ENCODE assay signal across 25 cellular contexts in the genomic region with DNA sequence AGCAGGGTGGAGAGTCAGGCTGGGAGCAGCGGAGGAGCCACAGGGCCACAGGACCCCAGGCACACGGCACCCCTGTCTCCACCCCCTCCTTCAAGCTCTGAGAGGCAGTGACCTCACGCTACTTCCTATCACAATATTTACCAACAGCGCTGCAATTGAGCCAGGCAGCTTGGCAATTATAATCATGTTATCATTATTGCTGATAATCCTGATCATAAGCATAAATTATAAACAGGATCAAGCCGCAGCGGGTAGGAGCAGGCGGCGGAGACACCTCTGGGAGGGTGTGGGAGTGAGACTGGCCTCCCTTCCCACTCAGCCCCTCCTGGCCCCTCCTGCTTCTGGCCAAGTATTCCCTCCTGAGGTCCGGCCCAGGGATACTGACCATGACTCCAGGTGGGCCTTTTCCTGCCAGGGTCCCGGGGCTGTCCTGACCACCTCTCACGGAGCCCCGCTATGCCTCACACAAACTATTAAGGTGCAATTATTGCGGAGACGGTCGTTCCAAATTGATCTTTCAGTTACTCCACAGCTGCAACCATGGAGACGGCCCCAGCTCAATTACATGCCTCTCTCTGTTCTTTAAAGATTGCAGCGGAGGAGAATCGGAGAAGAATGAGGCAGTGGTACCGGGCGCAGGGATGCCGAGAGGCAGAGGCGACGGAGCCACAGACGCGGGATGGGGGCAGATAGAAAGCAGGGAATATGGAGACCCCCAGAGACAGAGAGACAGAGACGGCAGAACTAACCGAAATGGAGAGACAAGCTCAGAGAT. TPM values are rescaled to one million over a fixed set of nuclear protein-coding genes. Genes with fewer than 3 reads are reported as not detected.
DNase-seq lines count a peak whose midpoint lies in the region; ATAC-seq, FAIRE-seq and TF ChIP-seq lines count a peak whose summit lies in the region.
"Had no signal": no experiment of that assay in that cellular context is flagged by ENCODE, and none has a peak within 500 bp of the region (broad histone marks: within the 10 kb centered on the region; RNA-seq: fewer than 3 reads in every experiment).

No MANE protein-coding gene starts in this region.

- H3K4me1 Mint-ChIP-seq in progenitor cell of endocrine pancreas (ENCODE audit: low read depth) = peaks cover 16% of the 10 kb centered on the region
- H3K4me1 Mint-ChIP-seq: memory B cell had no signal

- no peak for DNase-seq in IMR-90
- DNase-seq in NCI-H2227 (lab: John Stamatoyannopoulos, UW; ENCODE audit: unreplicated experiment) = peak; percentile 79
- no peak for DNase-seq in H1 (ENCODE audit: low read depth in 1 of 2, low spot score in 2 of 2)
- no peak for DNase-seq in progenitor cell of endocrine pancreas (ENCODE audit: low spot score, unreplicated experiment)
- DNase-seq in MM.1S = no peak
- no peak for DNase-seq in DMS153 treated with DMSO at 0.1 percent for 48 hours (lab: John Stamatoyannopoulos, UW; ENCODE audit: unreplicated experiment)
- DNase-seq: activated CD4-positive, alpha-beta T cell treated with anti-CD3 and anti-CD28 coated beads for 4 hours; activated T-cell treated with anti-CD3 and anti-CD28 coated beads, Interleukin-2, amount 50 U/mL, for 4 hours; brain microvascular endothelial cell; effector memory CD8-positive, alpha-beta T cell; foreskin keratinocyte; left colon; MV-4-11; naive B cell; NCI-H2029 treated with DMSO at 0.1 percent for 48 hours; NCI-H510A; Peyer's patch; posterior cingulate gyrus had no signal

- H3K9me3 ChIP-seq in IMR-90 (ENCODE audit: control insufficient read depth, insufficient read depth, low read length) = peaks cover under 1% of the 10 kb centered on the region
- peaks cover under 1% of the 10 kb centered on the region in 2 experiments; a peak in 2 of 4 replicates for H3K9me3 ChIP-seq in H1 (ENCODE audit: insufficient read depth in 2 of 2, low read depth in 1 of 2, low read length in 1 of 2)
- H3K9me3 ChIP-seq in MM.1S (replicated peaks; ENCODE audit: insufficient read depth, low read length) = no peaks in the 10 kb centered on the region
- H3K9me3 ChIP-seq: Peyer's patch had no signal

- H3K79me2 ChIP-seq in H1 (ENCODE audit: control insufficient read depth in 1 of 2, insufficient read depth in 2 of 2, low read length in 2 of 2) (no peaks in the 10 kb centered on the region), MM.1S (ENCODE audit: low read length) (no peaks in the 10 kb centered on the region)

- H2AFZ ChIP-seq in IMR-90 (replicated peaks; ENCODE audit: low read length, poor library complexity) (peak overlapping the region; percentile 32), H1 (ENCODE audit: low read length) (0 out of 2 replicates have a peak overlapping the region, but pooled peaks have one; percentile 53), MM.1S (ENCODE audit: low read length) (no peak overlapping the region)

- H3K4me3 ChIP-seq in IMR-90 (ENCODE audit: insufficient read depth, low read depth, low read length) (no peak overlapping the region), H1 (ENCODE audit: extremely low read depth in 1 of 4, insufficient read depth in 2 of 4, low read depth in 3 of 4, low read length in 4 of 4) (no peak overlapping the region), MM.1S (ENCODE audit: low read length) (no peak overlapping the region)
- H3K4me3 ChIP-seq: Peyer's patch, SJSA1 had no signal

- no peaks in the 10 kb centered on the region for H3K79me1 ChIP-seq in IMR-90 (ENCODE audit: low read depth in 1 of 2, low read length in 2 of 2)
- H3K79me1 ChIP-seq in H1 (ENCODE audit: low read depth, low read length) = no peaks in the 10 kb centered on the region

- H3K9me2 ChIP-seq in MM.1S (replicated peaks; ENCODE audit: insufficient read depth, low read length) = no peaks in the 10 kb centered on the region

- no peak overlapping the region for H2BK120ac ChIP-seq in IMR-90 (ENCODE audit: low read depth, low read length)
- H2BK120ac ChIP-seq in H1 (replicated peaks; ENCODE audit: low read depth, low read length) = no peak overlapping the region

- no peaks in the 10 kb centered on the region; the same call in 1 of the 2 replicates for H3K27me3 ChIP-seq in IMR-90 (ENCODE audit: control insufficient read depth, insufficient read depth, low read length)
- no peaks in the 10 kb centered on the region for H3K27me3 ChIP-seq in H1 (replicated peaks in 1 of 4; ENCODE audit: control insufficient read depth in 3 of 4, extremely low read depth in 1 of 4, insufficient read depth in 3 of 4, low read length in 3 of 4)
- H3K27me3 ChIP-seq in MM.1S (replicated peaks; ENCODE audit: insufficient read depth, low read length) = no peaks in the 10 kb centered on the region
- H3K27me3 ChIP-seq: brain microvascular endothelial cell, foreskin keratinocyte, Peyer's patch, SJSA1 had no signal

- no peak overlapping the region for H3K9ac ChIP-seq in IMR-90 (ENCODE audit: low read depth, low read length)
- H3K9ac ChIP-seq in H1 (replicated peaks in 1 of 4; ENCODE audit: extremely low read depth in 1 of 4, low read depth in 3 of 4, low read length in 3 of 4) = no peak overlapping the region
- no peak overlapping the region for H3K9ac ChIP-seq in MM.1S (ENCODE audit: low read length)

- H3K27ac ChIP-seq in IMR-90 (ENCODE audit: insufficient read depth, low read length) = no peak overlapping the region
- no peak overlapping the region for H3K27ac ChIP-seq in H1 (ENCODE audit: low read depth, low read length)
- H3K27ac ChIP-seq in MM.1S (ENCODE audit: low read length) = no peak overlapping the region
- H3K27ac ChIP-seq: brain microvascular endothelial cell, foreskin keratinocyte, Peyer's patch, SJSA1 had no signal

- H3K36me3 Mint-ChIP-seq in progenitor cell of endocrine pancreas (ENCODE audit: insufficient read depth) = no peaks in the 10 kb centered on the region
- H3K36me3 Mint-ChIP-seq: memory B cell, naive B cell had no signal

- no TSS peak for BruUV-seq in IMR-90 (replicated peaks; lab: Mats Ljungman, UMichigan)

- H3K4ac ChIP-seq in IMR-90 (ENCODE audit: low read depth, low read length) (no peak overlapping the region), H1 (replicated peaks; ENCODE audit: insufficient read length, low read depth, low read length) (no peak overlapping the region)

- no peak overlapping the region for H2BK15ac ChIP-seq in IMR-90 (ENCODE audit: low read depth, low read length)
- H2BK15ac ChIP-seq in H1 (ENCODE audit: low read length) = 0 out of 2 replicates have a peak overlapping the region, but pooled peaks have one; percentile 46

- H3K18ac ChIP-seq in IMR-90 (ENCODE audit: low read depth, low read length) = no peak overlapping the region
- no peak overlapping the region for H3K18ac ChIP-seq in H1 (ENCODE audit: extremely low read depth, low read length)

- H3K23me2 ChIP-seq in H1 (ENCODE audit: low read depth, low read length) = no peaks in the 10 kb centered on the region

- TF ChIP-seq RAD21 in IMR-90 (IDR thresholded peaks at IDR 0.05; ENCODE audit: low read length) = no peak
- TF ChIP-seq RAD21 in H1 (IDR thresholded peaks at IDR 0.05 in 1 of 2, conservative IDR thresholded peaks at IDR 0.05 in 1 of 2; ENCODE audit: low read depth in 2 of 2, low read length in 2 of 2) = no peak

- H3K56ac ChIP-seq in IMR-90 (ENCODE audit: extremely low read depth, insufficient read depth, low read length) = no peak overlapping the region
- H3K56ac ChIP-seq in H1 (replicated peaks; ENCODE audit: insufficient read length, low read depth, low read length) = no peak overlapping the region

- in situ Hi-C loops in IMR-90 (cut with MboI; ENCODE audit: low sequenced_read_pairs) = no loop called here

- no peak overlapping the region for H4K91ac ChIP-seq in IMR-90 (ENCODE audit: insufficient read depth, low read depth, low read length)
- H4K91ac ChIP-seq in H1 (replicated peaks; ENCODE audit: insufficient read length, low read length) = no peak overlapping the region

- POLR2A ChIA-PET in IMR-90 (lab: Charles Lee; ENCODE audit: unreplicated experiment) = no interaction called here
- POLR2A ChIA-PET in H1 (lab: Charles Lee; ENCODE audit: partially characterized antibody) = interaction anchor here (1.0 kb wide), 1 partner anchor 15 kb away, joined by 3 read pairs; no protein-coding TSS in a partner anchor

- H3K23ac ChIP-seq in IMR-90 (ENCODE audit: low read depth, low read length) = no peak overlapping the region
- no peak overlapping the region for H3K23ac ChIP-seq in H1 (ENCODE audit: insufficient read length)

- H2AK5ac ChIP-seq in IMR-90 (ENCODE audit: low read depth, low read length) (no peak overlapping the region; the same call in 1 of the 2 replicates), H1 (ENCODE audit: low read depth, low read length) (no peak overlapping the region)

- no peaks in the 10 kb centered on the region for H4K20me1 ChIP-seq in IMR-90 (ENCODE audit: insufficient read depth, low read length)
- no peaks in the 10 kb centered on the region for H4K20me1 ChIP-seq in H1 (replicated peaks in 1 of 2; ENCODE audit: control insufficient read depth in 1 of 2, insufficient read depth in 2 of 2, low read length in 2 of 2)
- no peaks in the 10 kb centered on the region for H4K20me1 ChIP-seq in MM.1S (ENCODE audit: insufficient read depth, low read length)

- no peak overlapping the region for H2BK5ac ChIP-seq in IMR-90 (ENCODE audit: low read depth, low read length, poor library complexity, severe bottlenecking)
- H2BK5ac ChIP-seq in H1 (ENCODE audit: low read depth, low read length) = no peak overlapping the region

- ATAC-seq in IMR-90 (ENCODE audit: low read depth) (no peak), HG03460 (IDR thresholded peaks at IDR 0.05; ENCODE audit: unreplicated experiment) (no peak)
- ATAC-seq: activated T-cell treated with anti-CD3 and anti-CD28 coated beads, Interleukin-2, amount 50 U/mL, for 4 hours; effector memory CD8-positive, alpha-beta T cell; esophagus mucosa; foreskin keratinocyte; left colon had no signal

- H3K4me2 ChIP-seq in IMR-90 (ENCODE audit: low read depth, low read length) (no peak overlapping the region), H1 (ENCODE audit: insufficient read depth in 1 of 2, low read depth in 2 of 2, low read length in 2 of 2) (no peak overlapping the region), MM.1S (ENCODE audit: low read depth, low read length) (no peak overlapping the region)

- intact Hi-C loops in IMR-90 (cut with micrococcal nuclease) = no loop called here

- H3F3A ChIP-seq in MM.1S (ENCODE audit: insufficient read depth, low read length) = no peaks in the 10 kb centered on the region

- H3K27me3 Mint-ChIP-seq in progenitor cell of endocrine pancreas = peaks cover 3% of the 10 kb centered on the region
- H3K27me3 Mint-ChIP-seq: stimulated activated naive CD8-positive, alpha-beta T cell treated with anti-CD3 and anti-CD28 coated beads, Interleukin-15, Interleukin-2, amounts not matched to agents 100 ng/mL and 50 ng/mL, for 24 hours had no signal

- H4K8ac ChIP-seq in IMR-90 (ENCODE audit: low read depth in 2 of 2, low read length in 2 of 2) = no peak overlapping the region
- no peak overlapping the region for H4K8ac ChIP-seq in H1 (ENCODE audit: extremely low read depth, insufficient read depth, low read length)

- no peak overlapping the region for H2BK20ac ChIP-seq in IMR-90 (ENCODE audit: low read depth, low read length)
- H2BK20ac ChIP-seq in H1 (ENCODE audit: low read length) = no peak overlapping the region

- H2BK12ac ChIP-seq in H1 (ENCODE audit: low read depth, low read length) = no peak overlapping the region

- no peaks in the 10 kb centered on the region for H3K9me1 ChIP-seq in IMR-90 (ENCODE audit: insufficient read depth, low read length)

- WGBS in IMR-90 (ENCODE audit: extremely low coverage in 2 of 2, insufficient read length in 1 of 2), 2 experiments = 84% methylated on average over 11 of the region's 27 CpGs; no CpG with 5 or more reads in 1 of the 2 experiments
- WGBS in H1 (ENCODE audit: extremely low coverage in 1 of 2, insufficient coverage in 1 of 2, insufficient read length in 1 of 2, insufficient replicate concordance in 2 of 2, low coverage in 1 of 2, low lambda C conversion rate in 2 of 2, missing lambda C conversion rate in 1 of 2), 2 experiments = 95% methylated on average over 25 of the region's 27 CpGs; no CpG with 5 or more reads in 1 of the 2 experiments

- TF ChIP-seq POLR2A in IMR-90 (IDR thresholded peaks at IDR 0.05; ENCODE audit: low read depth, low read length) = no peak
- no peak for TF ChIP-seq POLR2A in H1 (IDR thresholded peaks at IDR 0.05; ENCODE audit: control extremely low read depth in 1 of 2, low read depth in 2 of 2, low read length in 2 of 2)

- no peaks in the 10 kb centered on the region for H3K9me3 Mint-ChIP-seq in progenitor cell of endocrine pancreas (ENCODE audit: low read depth)
- H3K9me3 Mint-ChIP-seq: activated T-cell treated with anti-CD3 and anti-CD28 coated beads, Interleukin-2, amount 50 U/mL, for 4 hours; effector memory CD8-positive, alpha-beta T cell; memory B cell; stimulated activated naive CD8-positive, alpha-beta T cell treated with anti-CD3 and anti-CD28 coated beads, Interleukin-15, Interleukin-2, amounts not matched to agents 100 ng/mL and 50 ng/mL, for 24 hours; T-helper 1 cell treated with Interleukin-12 subunit alpha and Interleukin-12 subunit beta and Interleukin-4 antibody, amounts not matched to agents 30 μg/mL and 1 μg/mL, for 36 hours had no signal

- TF ChIP-seq CTCF in IMR-90 (conservative IDR thresholded peaks at IDR 0.05; ENCODE audit: low read depth, low read length) (no peak), H1 (IDR thresholded peaks at IDR 0.05; ENCODE audit: control extremely low read depth in 1 of 3, insufficient read depth in 1 of 3, low read depth in 1 of 3, low read length in 3 of 3) (no peak), progenitor cell of endocrine pancreas (IDR thresholded peaks at IDR 0.05; ENCODE audit: unreplicated experiment) (no peak), MM.1S (IDR thresholded peaks at IDR 0.05; ENCODE audit: low read length) (no peak)

- H3K36me3 ChIP-seq in IMR-90 (ENCODE audit: control insufficient read depth, insufficient read depth, low read length) = no peaks in the 10 kb centered on the region
- no peaks in the 10 kb centered on the region for H3K36me3 ChIP-seq in H1 (ENCODE audit: control insufficient read depth in 2 of 4, insufficient read depth in 4 of 4, low read length in 3 of 4)
- no peaks in the 10 kb centered on the region for H3K36me3 ChIP-seq in MM.1S (replicated peaks; ENCODE audit: insufficient read depth, low read length)
- H3K36me3 ChIP-seq: brain microvascular endothelial cell, Peyer's patch, SJSA1 had no signal

- no peak overlapping the region for H4K5ac ChIP-seq in IMR-90 (ENCODE audit: low read depth, low read length)
- no peak overlapping the region for H4K5ac ChIP-seq in H1 (ENCODE audit: insufficient read length, low read depth, low read length)

- H3K27ac Mint-ChIP-seq in progenitor cell of endocrine pancreas = peak overlapping the region; percentile 73
- H3K27ac Mint-ChIP-seq: effector memory CD8-positive, alpha-beta T cell; memory B cell; stimulated activated naive CD8-positive, alpha-beta T cell treated with anti-CD3 and anti-CD28 coated beads, Interleukin-15, Interleukin-2, amounts not matched to agents 100 ng/mL and 50 ng/mL, for 24 hours; T-helper 1 cell treated with Interleukin-12 subunit alpha and Interleukin-12 subunit beta and Interleukin-4 antibody, amounts not matched to agents 30 μg/mL and 1 μg/mL, for 36 hours had no signal

- no peak for FAIRE-seq in H1 (lab: Jason Lieb, UNC)
- FAIRE-seq: HTR-8/SVneo had no signal

- dilution Hi-C loops in IMR-90 (cut with HindIII; ENCODE audit: low sequenced_read_pairs, unreplicated experiment) = no loop called here

- H3K4me1 ChIP-seq in IMR-90 (ENCODE audit: control insufficient read depth, insufficient read depth, low read length) = peaks cover 5% of the 10 kb centered on the region
- peaks cover 0 to 3% (median 0%) of the 10 kb centered on the region in 4 experiments; a peak in 1 of 7 replicates for H3K4me1 ChIP-seq in H1 (replicated peaks in 1 of 4; ENCODE audit: control insufficient read depth in 3 of 4, insufficient read depth in 4 of 4, low read length in 3 of 4)
- no peaks in the 10 kb centered on the region for H3K4me1 ChIP-seq in MM.1S (ENCODE audit: low read length)
- H3K4me1 ChIP-seq: foreskin keratinocyte, Peyer's patch had no signal

- no peak for TF ChIP-seq EP300 in H1 (IDR thresholded peaks at IDR 0.05; ENCODE audit: borderline replicate concordance in 1 of 2, low read depth in 2 of 2, low read length in 2 of 2)

- H3K4me3 Mint-ChIP-seq in progenitor cell of endocrine pancreas (ENCODE audit: low read depth) = peak overlapping the region; percentile 19
- H3K4me3 Mint-ChIP-seq: activated T-cell treated with anti-CD3 and anti-CD28 coated beads, Interleukin-2, amount 50 U/mL, for 4 hours; effector memory CD8-positive, alpha-beta T cell; memory B cell; naive B cell; stimulated activated naive CD8-positive, alpha-beta T cell treated with anti-CD3 and anti-CD28 coated beads, Interleukin-15, Interleukin-2, amounts not matched to agents 100 ng/mL and 50 ng/mL, for 24 hours; T-helper 1 cell treated with Interleukin-12 subunit alpha and Interleukin-12 subunit beta and Interleukin-4 antibody, amounts not matched to agents 30 μg/mL and 1 μg/mL, for 36 hours had no signal

- no peak overlapping the region for H2AK9ac ChIP-seq in IMR-90 (replicated peaks; ENCODE audit: low read depth, low read length, poor library complexity)

- H3K14ac ChIP-seq in IMR-90 (replicated peaks; ENCODE audit: low read depth, low read length) (no peak overlapping the region), H1 (ENCODE audit: insufficient read length) (no peak overlapping the region)

- CTCF ChIA-PET in IMR-90 (lab: Yijun Ruan, JAX) = no interaction called here
- CTCF ChIA-PET in H1 (lab: Charles Lee; ENCODE audit: partially characterized antibody) = interaction anchor here (0.6 to 2.0 kb wide), 8 partner anchors 8 to 167 kb away, joined by 3 to 9 read pairs (median 4); no protein-coding TSS in a partner anchor

RNA-seq across cellular contexts. Expression of gene GTF2IRD1, which starts 9.9 kb away (rescaled TPM):
- total RNA-seq in IMR-90 (2012; rRNA removed) = 4.1 and 5.0 TPM in 2 replicates
- polyA plus RNA-seq in IMR-90 (2012; rRNA removed) = 21.9 and 22.6 TPM in 2 replicates
- polyA plus RNA-seq in IMR-90 (2012; cell fraction: cytosol; rRNA removed) = 19.6 and 26.0 TPM in 2 replicates
- 27.5 and 33.3 TPM in 2 replicates for polyA plus RNA-seq in IMR-90 (2012; cell fraction: nucleus; rRNA removed; ENCODE audit: low replicate concordance)
- 45.4 and 46.5 TPM in 2 replicates for total RNA-seq in H1 (2021; fragmentation: NEBNext Ultra II Directional; extraction: Animal tissue kit (Norgen Biotek cat#: 25700))
- 27.4 and 34.9 TPM in 2 replicates for polyA plus RNA-seq in H1 (2011; rRNA removed)
- 25.8 TPM for polyA plus RNA-seq in H1 (2011; cell fraction: cytosol; rRNA removed)
- polyA plus RNA-seq in H1 (2011; cell fraction: nucleus; rRNA removed) = 57.6 TPM
- 40.0 to 48.4 TPM (median 43.5 TPM) in 4 replicates for polyA plus RNA-seq in H1 (2012, experiment 1 of 2)
- polyA plus RNA-seq in H1 (2012, experiment 2 of 2) = 25.8 TPM
- polyA plus RNA-seq in H1 (2013, experiment 1 of 2) = 40.2 TPM
- polyA plus RNA-seq in H1 (2013, experiment 2 of 2) = 35.9 TPM
- 23.6 and 31.2 TPM in 2 replicates for polyA minus RNA-seq in H1 (2011; rRNA and poly(A)+ RNA removed)
- polyA minus RNA-seq in H1 (2011; cell fraction: cytosol; rRNA and poly(A)+ RNA removed) = 26.9 TPM
- polyA minus RNA-seq in H1 (2011; cell fraction: nucleus; rRNA and poly(A)+ RNA removed) = 27.7 TPM
- total RNA-seq in progenitor cell of endocrine pancreas = 52.6 and 60.7 TPM in 2 replicates
